Comparison of ENCODE assay signal across 5 cellular contexts in genomic region chr5:72630056-72630455, GRCh38.
"Had no signal": no experiment of that assay in that cellular context is flagged by ENCODE, and none has a peak within 500 bp of the region (broad histone marks: within the 10 kb centered on the region; RNA-seq: fewer than 3 reads in every experiment).

No MANE protein-coding gene starts in this region.

- DNase-seq: H9, HCEC 1CT, KBM-7 had no signal

- H2AFZ ChIP-seq: GM23338 had no signal

- H3K4me3 ChIP-seq: GM23338 had no signal

- H3K4me2 ChIP-seq: GM23338 had no signal

- ATAC-seq: GM23338, HepG2 had no signal
